8 cellular contexts compared by ENCODE assay signal in the genomic region with DNA sequence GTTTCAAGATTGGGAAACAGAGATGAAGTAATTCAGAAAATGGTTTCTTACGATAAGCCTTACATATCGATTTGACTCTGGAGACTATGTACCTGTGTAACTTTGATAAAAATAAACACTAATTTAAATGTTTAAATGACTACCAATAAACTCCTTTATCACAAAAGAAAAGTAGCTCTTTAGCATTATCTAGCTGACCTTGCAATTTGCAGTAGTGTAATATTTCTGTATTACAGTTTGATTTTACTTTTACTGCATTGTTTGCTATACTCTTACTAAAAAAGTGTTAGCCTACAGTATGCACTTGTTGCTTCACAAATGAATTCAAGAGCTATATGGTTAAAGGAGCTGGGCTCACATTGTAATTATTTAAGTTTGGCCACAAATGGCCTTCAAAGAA.
"Had no signal": no experiment of that assay in that cellular context is flagged by ENCODE, and none has a peak within 500 bp of the region (broad histone marks: within the 10 kb centered on the region; RNA-seq: fewer than 3 reads in every experiment).

No MANE protein-coding gene starts in this region.

- H3K4me1 Mint-ChIP-seq: H9 had no signal

- DNase-seq: GM23248, GOT3, H9, HCEC 1CT, KBM-7 had no signal

- H3K27ac Mint-ChIP-seq: H9 had no signal

- H3K9me3 Mint-ChIP-seq: H9 had no signal

- H3K4me2 ChIP-seq: KMS-11 had no signal

- H3K27ac ChIP-seq: GM23248, KMS-11 had no signal

- H3K4me3 Mint-ChIP-seq: H9 had no signal

- H2AFZ ChIP-seq: GM23248 had no signal

- H3K4me3 ChIP-seq: GM23248 had no signal

- FAIRE-seq: H54, HTR-8/SVneo had no signal

- H3K9ac ChIP-seq: GM23248, KMS-11 had no signal
